In genomic region chrX:46258356-46258755, GRCh38 we compare ENCODE assay signal across 26 cellular contexts.
"Had no signal": no experiment of that assay in that cellular context is flagged by ENCODE, and none has a peak within 500 bp of the region (broad histone marks: within the 10 kb centered on the region; RNA-seq: fewer than 3 reads in every experiment).

No MANE protein-coding gene starts in this region.

- ATAC-seq: activated CD4-positive, alpha-beta T cell treated with anti-CD3 and anti-CD28 coated beads for 36 hours; activated T-helper 17 cell treated with anti-CD3 and anti-CD28 coated beads, Interleukin-2, amount 50 U/mL, for 72 hours had no signal

- H3K27ac ChIP-seq: VCaP had no signal

- DNase-seq: activated CD4-positive, alpha-beta memory T cell treated with anti-CD3 and anti-CD28 coated beads, Interleukin-2, amount 10 ng/mL, durations not matched to agents 7 days and 5 days; activated CD4-positive, alpha-beta T cell treated with anti-CD3 and anti-CD28 coated beads for 36 hours; activated CD4-positive, alpha-beta T cell treated with anti-CD3 and anti-CD28 coated beads, Interleukin-2, amount 50 U/mL, for 1 hour; activated gamma-delta T cell; activated naive CD4-positive, alpha-beta T cell treated with anti-CD3 and anti-CD28 coated beads for 36 hours; activated T-cell treated with anti-CD3 and anti-CD28 coated beads for 4 hours; activated T-cell treated with anti-CD3 and anti-CD28 coated beads, Interleukin-2, amount 50 U/mL, for 48 hours; amygdala; cerebellar nuclear complex; Kasumi-1; KBM-7; NCI-H1048; NCI-H1694; NCI-H2029; NCI-H2107; NCI-H2171 treated with DMSO at 0.1 percent for 48 hours; NCI-H510A treated with DMSO at 0.1 percent for 48 hours; NCI-H69; NK-92 treated with Interleukin-12 subunit alpha and Interleukin-12 subunit beta, amount 100 ng/mL, for 24 hours; OCI-M1; SHP77 treated with DMSO at 0.1 percent for 48 hours; T-cell; T-helper 2 cell; T1000 had no signal
